Comparison of ENCODE assay signal across 17 cellular contexts in the genomic region with DNA sequence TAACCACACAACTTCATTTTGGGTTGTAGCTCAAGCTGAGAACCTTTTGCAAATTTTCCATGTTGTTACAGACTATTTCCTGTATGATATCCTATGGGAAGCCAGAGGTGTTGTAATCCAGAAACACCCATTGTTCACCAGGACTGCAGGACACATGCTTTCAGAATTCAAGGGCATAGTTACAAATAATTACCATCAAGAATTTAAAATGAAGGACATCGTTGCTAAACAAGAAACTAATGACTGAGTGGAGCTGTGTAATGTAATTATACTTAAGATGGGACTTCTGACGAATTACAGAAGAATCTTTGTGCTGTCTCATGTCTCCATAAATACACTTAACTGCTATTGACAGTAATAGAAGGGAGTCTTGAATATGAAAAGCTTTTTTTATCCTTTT. TPM values are rescaled to one million over a fixed set of nuclear protein-coding genes. Genes with fewer than 3 reads are reported as not detected.
A peak's percentile ranks its signal among the peaks of the same experiment; 100 is the strongest.
DNase-seq lines count a peak whose midpoint lies in the region; ATAC-seq and TF ChIP-seq lines count a peak whose summit lies in the region.
"Had no signal": no experiment of that assay in that cellular context is flagged by ENCODE, and none has a peak within 500 bp of the region (broad histone marks: within the 10 kb centered on the region; RNA-seq: fewer than 3 reads in every experiment).

No MANE protein-coding gene starts in this region.

- no peak overlapping the region for H4K5ac ChIP-seq in IMR-90 (ENCODE audit: low read depth, low read length)

- H3K79me2 ChIP-seq in Karpas-422 (ENCODE audit: low read length): no peaks in the 10 kb centered on the region

- H2AFZ ChIP-seq in IMR-90 (replicated peaks; ENCODE audit: low read length, poor library complexity) (no peak overlapping the region), Karpas-422 (ENCODE audit: low read length) (no peak overlapping the region)

- no peak for TF ChIP-seq RAD21 in IMR-90 (IDR thresholded peaks at IDR 0.05; ENCODE audit: low read length)

- no peak for TF ChIP-seq CTCF in IMR-90 (conservative IDR thresholded peaks at IDR 0.05; ENCODE audit: low read depth, low read length)

- BruUV-seq in IMR-90 (replicated peaks; lab: Mats Ljungman, UMichigan): no TSS peak

- H3K4me3 ChIP-seq in IMR-90 (ENCODE audit: insufficient read depth, low read depth, low read length) (no peak overlapping the region), Karpas-422 (ENCODE audit: low read length) (no peak overlapping the region)
- H3K4me3 ChIP-seq: BLaER1, left lung, pancreas had no signal

- H2BK5ac ChIP-seq in IMR-90 (ENCODE audit: low read depth, low read length, poor library complexity, severe bottlenecking): no peak overlapping the region

- H3K9me3 ChIP-seq in IMR-90 (ENCODE audit: control insufficient read depth, insufficient read depth, low read length) (no peaks in the 10 kb centered on the region), Karpas-422 (ENCODE audit: low read length) (no peaks in the 10 kb centered on the region)
- H3K9me3 ChIP-seq: BLaER1, left lung, pancreas had no signal

- H3K9me1 ChIP-seq in IMR-90 (ENCODE audit: insufficient read depth, low read length): no peaks in the 10 kb centered on the region

- H3K23ac ChIP-seq in IMR-90 (ENCODE audit: low read depth, low read length): no peak overlapping the region

- 0 out of 2 replicates have a peak overlapping the region, but pooled peaks have one; percentile 11 for H3K14ac ChIP-seq in IMR-90 (replicated peaks; ENCODE audit: low read depth, low read length)

- no peak overlapping the region for H3K18ac ChIP-seq in IMR-90 (ENCODE audit: low read depth, low read length)

- H3K4me1 ChIP-seq in IMR-90 (ENCODE audit: control insufficient read depth, insufficient read depth, low read length) (0 out of 2 replicates have a peak, but pooled peaks cover 2% of the 10 kb centered on the region), Karpas-422 (ENCODE audit: low read length) (no peaks in the 10 kb centered on the region)
- H3K4me1 ChIP-seq: left lung had no signal

- H2BK20ac ChIP-seq in IMR-90 (ENCODE audit: low read depth, low read length): no peak overlapping the region

- CTCF ChIA-PET in IMR-90 (lab: Yijun Ruan, JAX): interaction anchor here (1.0 kb wide), 1 partner anchor 13 kb away, joined by 5 read pairs; no protein-coding TSS in a partner anchor

- no peak overlapping the region for H2AK5ac ChIP-seq in IMR-90 (ENCODE audit: low read depth, low read length)

- H3K56ac ChIP-seq in IMR-90 (ENCODE audit: extremely low read depth, insufficient read depth, low read length): no peak overlapping the region

- TF ChIP-seq POLR2A in IMR-90 (IDR thresholded peaks at IDR 0.05; ENCODE audit: low read depth, low read length): no peak

- ATAC-seq in IMR-90 (ENCODE audit: low read depth) (no peak), HG03378 (IDR thresholded peaks at IDR 0.05; ENCODE audit: unreplicated experiment) (no peak), HG02884 (IDR thresholded peaks at IDR 0.05; ENCODE audit: unreplicated experiment) (no peak)
- ATAC-seq: left lung, pancreas had no signal

- no peak overlapping the region for H4K8ac ChIP-seq in IMR-90 (ENCODE audit: low read depth in 2 of 2, low read length in 2 of 2)

- H2BK15ac ChIP-seq in IMR-90 (ENCODE audit: low read depth, low read length): no peak overlapping the region

- in situ Hi-C loops in IMR-90 (cut with MboI; ENCODE audit: low sequenced_read_pairs) (loop anchor here (25.0 kb wide), 1 partner anchor 1255 kb away; no protein-coding TSS in a partner anchor), SK-MEL-5 (cut with HindIII; ENCODE audit: low pct_unique_long_range_greater_than_20kb, low sequenced_read_pairs) (no loop called here)

- POLR2A ChIA-PET in IMR-90 (lab: Charles Lee; ENCODE audit: unreplicated experiment): interaction anchor here (0.6 kb wide), 1 partner anchor 755 kb away, joined by 3 read pairs; no protein-coding TSS in a partner anchor

- H4K91ac ChIP-seq in IMR-90 (ENCODE audit: insufficient read depth, low read depth, low read length): no peak overlapping the region

- no peaks in the 10 kb centered on the region for H3K27me3 ChIP-seq in IMR-90 (ENCODE audit: control insufficient read depth, insufficient read depth, low read length)
- no peaks in the 10 kb centered on the region for H3K27me3 ChIP-seq in Karpas-422 (ENCODE audit: low read length)
- H3K27me3 ChIP-seq: BLaER1, left lung, pancreas had no signal

- dilution Hi-C loops in IMR-90 (cut with HindIII; ENCODE audit: low sequenced_read_pairs, unreplicated experiment): loop anchor here (25.0 kb wide), 1 partner anchor 1030 kb away; no protein-coding TSS in a partner anchor

- H3K9me2 ChIP-seq in Karpas-422 (replicated peaks; ENCODE audit: insufficient read depth, low read length): no peaks in the 10 kb centered on the region

- H2BK120ac ChIP-seq in IMR-90 (ENCODE audit: low read depth, low read length): no peak overlapping the region

- H2AK9ac ChIP-seq in IMR-90 (replicated peaks; ENCODE audit: low read depth, low read length, poor library complexity): no peak overlapping the region

- H3K4me2 ChIP-seq in IMR-90 (ENCODE audit: low read depth, low read length) (no peak overlapping the region), Karpas-422 (ENCODE audit: low read depth, low read length, poor library complexity, severe bottlenecking) (no peak overlapping the region)
- H3K4me2 ChIP-seq: BLaER1 had no signal

- WGBS in IMR-90 (ENCODE audit: extremely low coverage in 2 of 2, insufficient read length in 1 of 2), 2 experiments: no CpG with 5 or more reads among the region's 2 CpGs

- no peak for DNase-seq in IMR-90
- peak; percentile 28 for DNase-seq in SK-MEL-5 (ENCODE audit: low read depth, low spot score)
- peak; percentile 16 for DNase-seq in fibroblast of peridontal ligament (ENCODE audit: extremely low read depth)
- peak; percentile 43 for DNase-seq in retina
- DNase-seq in Karpas-422: no peak
- DNase-seq: activated effector memory CD4-positive, alpha-beta T cell treated with Interleukin-2 at 50 U/mL for 16 hours; amygdala; KBM-7; left lung; NCI-H1048; NCI-H2227 treated with DMSO at 0.1 percent for 48 hours; pancreas; SIG-M5; T1000 had no signal

- intact Hi-C loops in IMR-90 (cut with micrococcal nuclease): loop anchor here (10.0 kb wide), 1 partner anchor 1252 kb away; no protein-coding TSS in a partner anchor

- H3K9ac ChIP-seq in IMR-90 (ENCODE audit: low read depth, low read length): no peak overlapping the region
- no peak overlapping the region for H3K9ac ChIP-seq in Karpas-422 (ENCODE audit: low read length)
- H3K9ac ChIP-seq: BLaER1 had no signal

- no peak overlapping the region for H3K27ac ChIP-seq in IMR-90 (ENCODE audit: insufficient read depth, low read length)
- no peak overlapping the region for H3K27ac ChIP-seq in Karpas-422 (ENCODE audit: low read length)
- H3K27ac ChIP-seq: BLaER1, left lung, pancreas had no signal

- H4K20me1 ChIP-seq in IMR-90 (ENCODE audit: insufficient read depth, low read length) (no peaks in the 10 kb centered on the region), Karpas-422 (ENCODE audit: insufficient read depth, low read depth, low read length) (no peaks in the 10 kb centered on the region)
- H4K20me1 ChIP-seq: BLaER1 had no signal

- H3K36me3 ChIP-seq in IMR-90 (ENCODE audit: control insufficient read depth, insufficient read depth, low read length) (no peaks in the 10 kb centered on the region), Karpas-422 (ENCODE audit: insufficient read depth, low read length) (no peaks in the 10 kb centered on the region)
- H3K36me3 ChIP-seq: BLaER1, left lung, pancreas had no signal

- H3K4ac ChIP-seq in IMR-90 (ENCODE audit: low read depth, low read length): no peak overlapping the region

- H3K79me1 ChIP-seq in IMR-90 (ENCODE audit: low read depth in 1 of 2, low read length in 2 of 2): no peaks in the 10 kb centered on the region

TF ChIP-seq in IMR-90, 13 proteins besides CTCF, POLR2A, EP300 and RAD21:
- TF ChIP-seq, protein P1, sequence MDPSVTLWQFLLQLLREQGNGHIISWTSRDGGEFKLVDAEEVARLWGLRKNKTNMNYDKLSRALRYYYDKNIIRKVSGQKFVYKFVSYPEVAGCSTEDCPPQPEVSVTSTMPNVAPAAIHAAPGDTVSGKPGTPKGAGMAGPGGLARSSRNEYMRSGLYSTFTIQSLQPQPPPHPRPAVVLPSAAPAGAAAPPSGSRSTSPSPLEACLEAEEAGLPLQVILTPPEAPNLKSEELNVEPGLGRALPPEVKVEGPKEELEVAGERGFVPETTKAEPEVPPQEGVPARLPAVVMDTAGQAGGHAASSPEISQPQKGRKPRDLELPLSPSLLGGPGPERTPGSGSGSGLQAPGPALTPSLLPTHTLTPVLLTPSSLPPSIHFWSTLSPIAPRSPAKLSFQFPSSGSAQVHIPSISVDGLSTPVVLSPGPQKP (IDR thresholded peaks at IDR 0.05; ENCODE audit: borderline replicate concordance, low read depth, low read length): no peak
- TF ChIP-seq SMC3 (IDR thresholded peaks at IDR 0.05; ENCODE audit: low read depth, low read length) (no peak), MAFK (IDR thresholded peaks at IDR 0.05; ENCODE audit: low read depth, low read length) (no peak), MAZ (IDR thresholded peaks at IDR 0.05; ENCODE audit: borderline replicate concordance, low read depth, low read length) (no peak), RFX5 (IDR thresholded peaks at IDR 0.05; ENCODE audit: low read depth, low read length) (no peak), RCOR1 (IDR thresholded peaks at IDR 0.05; ENCODE audit: insufficient replicate concordance, low read length) (no peak), NFE2L2 (IDR thresholded peaks at IDR 0.05; ENCODE audit: low read depth, low read length) (no peak)

RNA-seq across cellular contexts. Expression of a gene that starts 47.6 kb away (rescaled TPM):
- not detected in 2 replicates for total RNA-seq in IMR-90 (2012; rRNA removed)
- polyA plus RNA-seq in IMR-90 (2012; rRNA removed): not detected in 2 replicates
- polyA plus RNA-seq in IMR-90 (2012; cell fraction: cytosol; rRNA removed): not detected in 2 replicates
- polyA plus RNA-seq in IMR-90 (2012; cell fraction: nucleus; rRNA removed; ENCODE audit: low replicate concordance): not detected in 2 replicates
- total RNA-seq in SK-MEL-5 (2014; rRNA removed; shearing (Covaris generic)): not detected in 2 replicates
- not detected in 2 replicates for polyA plus RNA-seq in SK-MEL-5 (2015; cell fraction: cytosol; rRNA removed)
- polyA plus RNA-seq in SK-MEL-5 (2015; cell fraction: nucleus; rRNA removed): not detected in 2 replicates
- not detected in 2 replicates for total RNA-seq in Karpas-422 (2014; rRNA removed; shearing (Covaris generic); ENCODE audit: low replicate concordance)

Comparison
In these comparisons a context has a peak if more than half of its experiments do, and no peak if none do; other contexts are left out.
1. DNase-seq: peak in SK-MEL-5 (single experiment), fibroblast of peridontal ligament (single experiment) and retina (single experiment); none in IMR-90 (single experiment) and Karpas-422 (single experiment).